12 cellular contexts compared by ENCODE assay signal in the genomic region with DNA sequence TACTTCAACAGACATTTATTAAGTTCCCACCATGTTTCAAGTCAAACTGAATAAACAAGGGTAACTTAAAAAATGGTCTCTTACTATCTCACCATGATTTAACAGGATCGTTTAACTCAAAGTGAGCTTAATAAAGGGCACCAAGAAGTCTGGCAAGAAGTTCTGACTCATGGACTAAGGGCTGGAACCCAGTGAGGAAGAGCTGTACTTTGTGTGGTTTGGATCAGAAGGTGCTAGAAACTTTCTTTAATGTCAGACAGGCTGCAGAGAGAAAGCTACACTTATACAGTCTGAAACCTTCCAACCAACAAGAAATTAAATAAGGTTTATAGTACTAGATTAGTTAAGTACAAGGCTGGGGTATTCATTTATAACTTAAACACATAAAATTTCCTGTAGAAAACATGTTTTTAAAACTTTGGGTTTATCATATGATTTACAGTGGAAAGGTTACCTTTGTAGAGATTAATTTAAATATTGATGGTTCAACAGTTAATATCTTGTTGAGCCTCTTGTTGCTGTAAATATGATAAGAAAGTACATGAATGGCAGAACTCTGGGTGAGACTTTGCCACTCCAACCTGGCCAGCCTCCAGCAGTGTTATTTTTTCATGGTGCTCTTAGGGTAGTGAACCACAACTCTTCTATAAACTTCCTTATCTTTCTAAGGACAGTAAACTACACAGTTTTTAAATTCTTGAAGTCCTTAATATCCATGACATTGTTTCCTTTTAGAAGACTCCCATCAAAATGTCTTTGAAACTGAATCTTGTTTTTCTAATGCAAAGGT.
A peak's percentile ranks its signal among the peaks of the same experiment; 100 is the strongest.
DNase-seq lines count a peak whose midpoint lies in the region; ATAC-seq and TF ChIP-seq lines count a peak whose summit lies in the region.
"Had no signal": no experiment of that assay in that cellular context is flagged by ENCODE, and none has a peak within 500 bp of the region (broad histone marks: within the 10 kb centered on the region; RNA-seq: fewer than 3 reads in every experiment).

No MANE protein-coding gene starts in this region.

- peak in 1 of 3 donors; percentile 24 for DNase-seq in CD4-positive, CD25-positive, alpha-beta regulatory T cell
- DNase-seq in amniotic epithelial cell (ENCODE audit: low read depth) (peak; percentile 81), suprapubic skin (ENCODE audit: low spot score in 2 of 2) (no peak), posterior vena cava (ENCODE audit: low spot score) (no peak), D341Med (ENCODE audit: low spot score) (no peak)
- DNase-seq in naive thymus-derived CD4-positive, alpha-beta T cell: no peak
- DNase-seq: activated naive CD4-positive, alpha-beta T cell treated with anti-CD3 and anti-CD28 coated beads, Interleukin-2, amount 50 U/mL, for 16 hours; NCI-H187 treated with DMSO at 0.1 percent for 48 hours; retina had no signal

- H3K4me1 ChIP-seq in CD4-positive, CD25-positive, alpha-beta regulatory T cell (ENCODE audit: control insufficient read depth, insufficient read depth, low read length, poor library complexity, severe bottlenecking): peaks cover 56% of the 10 kb centered on the region
- peaks cover 9% of the 10 kb centered on the region; the same call in 1 of the 2 replicates for H3K4me1 ChIP-seq in HEK293 (ENCODE audit: control insufficient read depth, insufficient read depth, low read length)
- peaks cover 61 to 71% of the 10 kb centered on the region in 2 donors for H3K4me1 ChIP-seq in naive thymus-derived CD4-positive, alpha-beta T cell (ENCODE audit: control insufficient read depth in 2 of 2, insufficient read depth in 2 of 2, low read length in 2 of 2)
- H3K4me1 ChIP-seq in suprapubic skin: no peaks in the 10 kb centered on the region

- no peaks in the 10 kb centered on the region for H3K27me3 Mint-ChIP-seq in CD4-positive, CD25-positive, alpha-beta regulatory T cell
- no peaks in the 10 kb centered on the region for H3K27me3 Mint-ChIP-seq in naive thymus-derived CD4-positive, alpha-beta T cell

- peak overlapping the region in 3 of 4 donors; percentile 1 to 26 (median 9) for H3K4me3 Mint-ChIP-seq in CD4-positive, CD25-positive, alpha-beta regulatory T cell
- peak overlapping the region in 8 of 10 donors; percentile 9 to 75 (median 23) for H3K4me3 Mint-ChIP-seq in naive thymus-derived CD4-positive, alpha-beta T cell

- ATAC-seq in CD4-positive, CD25-positive, alpha-beta regulatory T cell (ENCODE audit: low read depth in 2 of 2): peak; percentile 22 to 24
- ATAC-seq in naive thymus-derived CD4-positive, alpha-beta T cell: no peak
- ATAC-seq in HG03175 (IDR thresholded peaks at IDR 0.05; ENCODE audit: unreplicated experiment): no peak
- ATAC-seq: K562 had no signal

- TF ChIP-seq POLR2A in suprapubic skin (IDR thresholded peaks at IDR 0.05): no peak

- H3K36me3 ChIP-seq in CD4-positive, CD25-positive, alpha-beta regulatory T cell (ENCODE audit: control insufficient read depth, insufficient read depth, low read length): peaks cover 28% of the 10 kb centered on the region
- peaks cover 0 to 29% of the 10 kb centered on the region in 2 experiments; a peak in 2 of 3 replicates for H3K36me3 ChIP-seq in HEK293 (ENCODE audit: control insufficient read depth in 2 of 2, insufficient read depth in 1 of 2, low read length in 2 of 2)
- peaks cover 0 to 3% (median 0%) of the 10 kb centered on the region in 3 experiments for H3K36me3 ChIP-seq in naive thymus-derived CD4-positive, alpha-beta T cell (ENCODE audit: control insufficient read depth in 2 of 3, insufficient read depth in 3 of 3, low read length in 3 of 3)
- peaks cover 43% of the 10 kb centered on the region for H3K36me3 ChIP-seq in suprapubic skin

- no peak for TF ChIP-seq EP300 in suprapubic skin (IDR thresholded peaks at IDR 0.05)

- peak overlapping the region; percentile 15 to 53 (median 37) for H3K27ac Mint-ChIP-seq in CD4-positive, CD25-positive, alpha-beta regulatory T cell
- H3K27ac Mint-ChIP-seq in naive thymus-derived CD4-positive, alpha-beta T cell: peak overlapping the region in 8 of 9 donors; percentile 63 to 97 (median 84)

- H3K27ac ChIP-seq in CD4-positive, CD25-positive, alpha-beta regulatory T cell (ENCODE audit: insufficient read depth, low read length, poor library complexity, severe bottlenecking): peak overlapping the region; percentile 25
- H3K27ac ChIP-seq in HEK293 (ENCODE audit: extremely low read depth, low read depth, low read length): no peak overlapping the region
- H3K27ac ChIP-seq in naive thymus-derived CD4-positive, alpha-beta T cell (ENCODE audit: low read depth, low read length): no peak overlapping the region
- no peak overlapping the region for H3K27ac ChIP-seq in suprapubic skin

- POLR2A ChIA-PET in HEK293 (lab: Yijun Ruan, JAX): no interaction called here
- POLR2A ChIA-PET in naive thymus-derived CD4-positive, alpha-beta T cell (lab: Charles Lee): interaction anchor here (0.7 to 4.6 kb wide), 8 partner anchors 8 to 163 kb away, joined by 3 to 20 read pairs (median 4); a partner anchor contains a TSS

- CTCF ChIA-PET in HEK293 (lab: Yijun Ruan, JAX): no interaction called here
- CTCF ChIA-PET in naive thymus-derived CD4-positive, alpha-beta T cell (lab: Charles Lee): interaction anchor here (0.9 kb wide), 1 partner anchor 202 kb away, joined by 3 read pairs; no protein-coding TSS in a partner anchor

- 70% methylated on average over 1 of the region's 1 CpG for WGBS in suprapubic skin

- H3K4me3 ChIP-seq in CD4-positive, CD25-positive, alpha-beta regulatory T cell (ENCODE audit: low read depth, low read length): no peak overlapping the region
- no peak overlapping the region for H3K4me3 ChIP-seq in HEK293 (ENCODE audit: low read depth, low read length)
- H3K4me3 ChIP-seq in naive thymus-derived CD4-positive, alpha-beta T cell (ENCODE audit: low read length): no peak overlapping the region
- H3K4me3 ChIP-seq in suprapubic skin: no peak overlapping the region
- H3K4me3 ChIP-seq: K562 had no signal

- peaks cover 49 to 78% (median 55%) of the 10 kb centered on the region in 4 donors for H3K4me1 Mint-ChIP-seq in CD4-positive, CD25-positive, alpha-beta regulatory T cell
- peaks cover 47 to 99% (median 91%) of the 10 kb centered on the region in 7 donors for H3K4me1 Mint-ChIP-seq in naive thymus-derived CD4-positive, alpha-beta T cell

- no peak for TF ChIP-seq CTCF in HEK293 (tag by site-specific recombination; IDR thresholded peaks at IDR 0.05)
- no peak for TF ChIP-seq CTCF in suprapubic skin (IDR thresholded peaks at IDR 0.05)

- peaks cover 53% of the 10 kb centered on the region for H3K36me3 Mint-ChIP-seq in CD4-positive, CD25-positive, alpha-beta regulatory T cell
- H3K36me3 Mint-ChIP-seq in naive thymus-derived CD4-positive, alpha-beta T cell: peaks cover 13 to 53% (median 34%) of the 10 kb centered on the region in 5 donors

- no peaks in the 10 kb centered on the region for H3K27me3 ChIP-seq in CD4-positive, CD25-positive, alpha-beta regulatory T cell (ENCODE audit: control insufficient read depth, insufficient read depth, low read length)
- no peaks in the 10 kb centered on the region for H3K27me3 ChIP-seq in naive thymus-derived CD4-positive, alpha-beta T cell (ENCODE audit: control insufficient read depth in 2 of 2, insufficient read depth in 2 of 2, low read length in 2 of 2)
- no peaks in the 10 kb centered on the region for H3K27me3 ChIP-seq in suprapubic skin

- no peaks in the 10 kb centered on the region for H3K9me3 ChIP-seq in CD4-positive, CD25-positive, alpha-beta regulatory T cell (ENCODE audit: control insufficient read depth in 2 of 2, low read length in 2 of 2)
- H3K9me3 ChIP-seq in HEK293 (ENCODE audit: control insufficient read depth, insufficient read depth, low read depth, low read length) (no peaks in the 10 kb centered on the region), suprapubic skin (no peaks in the 10 kb centered on the region)
- H3K9me3 ChIP-seq in naive thymus-derived CD4-positive, alpha-beta T cell (ENCODE audit: control insufficient read depth in 2 of 3, low read length in 3 of 3): no peaks in the 10 kb centered on the region

- peaks cover 0 to 6% (median 0%) of the 10 kb centered on the region in 7 donors for H3K9me3 Mint-ChIP-seq in CD4-positive, CD25-positive, alpha-beta regulatory T cell
- H3K9me3 Mint-ChIP-seq in naive thymus-derived CD4-positive, alpha-beta T cell: peaks cover 0 to 19% (median 7%) of the 10 kb centered on the region in 11 donors

- intact Hi-C loops in naive thymus-derived CD4-positive, alpha-beta T cell (cut with micrococcal nuclease): loop anchor here in 1 of 2 donors (10.0 kb wide), 2 partner anchors 438 to 882 kb away; a partner anchor contains a TSS
- intact Hi-C loops in posterior vena cava (cut with DNase I): no loop called here

TF ChIP-seq in HEK293, 187 proteins besides CTCF, POLR2A, EP300 and RAD21 (continues in another document):
- peak; percentile 32; the same call in 1 of the 2 replicates for TF ChIP-seq ZNF664 (tag by site-specific recombination; IDR thresholded peaks at IDR 0.05)

Comparison
In these comparisons a context has a peak if more than half of its experiments do, and no peak if none do; other contexts are left out.
1. ATAC-seq: peak in CD4-positive, CD25-positive, alpha-beta regulatory T cell (2 of 2); none in naive thymus-derived CD4-positive, alpha-beta T cell (single experiment) and HG03175 (single experiment).